In the genomic region with DNA sequence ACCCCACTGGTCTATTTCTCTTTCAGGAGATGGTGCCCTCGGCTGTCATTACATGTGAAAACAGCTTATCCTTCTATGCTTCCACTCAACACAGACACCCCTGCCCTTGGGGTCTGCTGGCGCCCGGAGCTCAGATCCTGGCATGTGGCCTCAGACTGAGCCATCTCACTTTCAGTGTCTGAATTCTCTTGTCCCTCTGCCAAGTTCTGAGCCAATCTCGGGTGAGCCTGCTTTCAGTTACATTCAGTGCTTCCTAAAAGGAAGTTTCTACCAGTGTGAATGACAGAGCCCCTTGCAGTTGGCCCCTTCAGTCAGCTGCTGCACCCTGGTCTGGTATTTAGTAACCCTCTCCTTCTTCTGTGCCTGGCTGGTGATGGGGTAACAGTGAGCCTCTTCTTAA, we compare ENCODE assay signal across 9 cellular contexts.
DNase-seq lines count a peak whose midpoint lies in the region; ATAC-seq and TF ChIP-seq lines count a peak whose summit lies in the region.
"Had no signal": no experiment of that assay in that cellular context is flagged by ENCODE, and none has a peak within 500 bp of the region (broad histone marks: within the 10 kb centered on the region; RNA-seq: fewer than 3 reads in every experiment).

No MANE protein-coding gene starts in this region.

- H3K9me2 ChIP-seq in Karpas-422 (replicated peaks; ENCODE audit: insufficient read depth, low read length): no peaks in the 10 kb centered on the region

- H3K27me3 ChIP-seq in adrenal gland (no peaks in the 10 kb centered on the region), Karpas-422 (ENCODE audit: low read length) (peaks cover 3% of the 10 kb centered on the region; the same call in 1 of the 2 replicates)

- H4K20me1 ChIP-seq in Karpas-422 (ENCODE audit: insufficient read depth, low read depth, low read length): no peaks in the 10 kb centered on the region

- H3K79me2 ChIP-seq in Karpas-422 (ENCODE audit: low read length): no peaks in the 10 kb centered on the region

- H3K36me3 ChIP-seq in adrenal gland (replicated peaks in 1 of 2) (no peaks in the 10 kb centered on the region), Karpas-422 (ENCODE audit: insufficient read depth, low read length) (no peaks in the 10 kb centered on the region)

- H3K4me2 ChIP-seq in Karpas-422 (ENCODE audit: low read depth, low read length, poor library complexity, severe bottlenecking): no peak overlapping the region

- no peak overlapping the region for H3K27ac ChIP-seq in adrenal gland
- no peak overlapping the region for H3K27ac ChIP-seq in Karpas-422 (ENCODE audit: low read length)

- no peak overlapping the region for H3K9ac ChIP-seq in Karpas-422 (ENCODE audit: low read length)

- intact Hi-C loops in Right ventricle myocardium superior (cut with DNase I) (no loop called here), cardiac septum (cut with DNase I) (no loop called here), adrenal gland (cut with DNase I) (no loop called here)

- WGBS in adrenal gland, 4 donors: 1 to 13% (median 5%) methylated on average over 4 of the region's 4 CpGs

- H3K9me3 ChIP-seq in adrenal gland (replicated peaks in 1 of 3): no peaks in the 10 kb centered on the region
- no peaks in the 10 kb centered on the region for H3K9me3 ChIP-seq in Karpas-422 (ENCODE audit: low read length)

- H3K4me3 ChIP-seq in adrenal gland: peak overlapping the region in 1 of 4 donors; percentile 16
- H3K4me3 ChIP-seq in Karpas-422 (ENCODE audit: low read length): no peak overlapping the region

- H2AFZ ChIP-seq in Karpas-422 (ENCODE audit: low read length): no peak overlapping the region

- ATAC-seq in Right ventricle myocardium superior (ENCODE audit: poor library complexity) (peak; percentile 68), GM21737 (IDR thresholded peaks at IDR 0.05; ENCODE audit: unreplicated experiment) (no peak)

- DNase-seq in Right ventricle myocardium superior: no peak
- DNase-seq in cardiac septum (ENCODE audit: low spot score): no peak
- DNase-seq in adrenal gland: peak; percentile 24 to 67 (median 40)
- peak in 27 of 51 donors; percentile 4 to 68 (median 32) for DNase-seq in hypothalamus (lab: John Stamatoyannopoulos, UW)
- DNase-seq in stimulated activated CD4-positive, alpha-beta T cell treated with anti-CD3 and anti-CD28 coated beads, Interleukin-4, amount 100 ng/mL, for 24 hours: no peak
- no peak for DNase-seq in Karpas-422
- no peak for DNase-seq in cortex of kidney (lab: John Stamatoyannopoulos, UW)
- DNase-seq: central memory CD4-positive, alpha-beta T cell had no signal

- no peak for TF ChIP-seq POLR2A in adrenal gland (IDR thresholded peaks at IDR 0.05)

- H3K4me1 ChIP-seq in adrenal gland (replicated peaks in 1 of 2) (peaks cover 0 to 12% of the 10 kb centered on the region in 2 donors), Karpas-422 (ENCODE audit: low read length) (no peaks in the 10 kb centered on the region)

- TF ChIP-seq CTCF in adrenal gland (IDR thresholded peaks at IDR 0.05): no peak

Comparison
In these comparisons a context has a peak if more than half of its experiments do, and no peak if none do; other contexts are left out.
1. DNase-seq: peak in adrenal gland (7 of 7) and hypothalamus (27 of 51); none in Right ventricle myocardium superior (single experiment), cardiac septum (single experiment), stimulated activated CD4-positive, alpha-beta T cell treated with anti-CD3 and anti-CD28 coated beads, Interleukin-4, amount 100 ng/mL, for 24 hours (single experiment), Karpas-422 (single experiment) and cortex of kidney (single experiment).